ENCODE assay signal across 24 cellular contexts in genomic region chr10:36712695-36713094, GRCh38.
"Had no signal": no experiment of that assay in that cellular context is flagged by ENCODE, and none has a peak within 500 bp of the region (broad histone marks: within the 10 kb centered on the region; RNA-seq: fewer than 3 reads in every experiment).

No MANE protein-coding gene starts in this region.

- H3K4me3 ChIP-seq: breast epithelium, coronary artery had no signal

- H3K9me3 ChIP-seq: breast epithelium had no signal

- H3K4me1 ChIP-seq: breast epithelium had no signal

- H3K27me3 ChIP-seq: breast epithelium had no signal

- DNase-seq: activated CD4-positive, alpha-beta memory T cell treated with anti-CD3 and anti-CD28 coated beads, Interleukin-2, amount 10 ng/mL, durations not matched to agents 7 days and 5 days; activated CD4-positive, alpha-beta T cell treated with anti-CD3 and anti-CD28 coated beads for 36 hours; activated CD4-positive, alpha-beta T cell treated with anti-CD3 and anti-CD28 coated beads, Interleukin-2, amount 50 U/mL, for 1 hour; activated gamma-delta T cell treated with Interleukin-2 at 50 U/mL for 16 hours; activated naive CD4-positive, alpha-beta T cell treated with anti-CD3 and anti-CD28 coated beads, Interleukin-2, amount 10 ng/mL, durations not matched to agents 7 days and 5 days; activated naive CD8-positive, alpha-beta T cell treated with anti-CD3 and anti-CD28 coated beads for 36 hours; activated T-cell treated with anti-CD3 and anti-CD28 coated beads for 4 hours; activated T-cell treated with anti-CD3 and anti-CD28 coated beads, Interleukin-2, amount 50 U/mL, for 48 hours; caudate nucleus; Karpas-422; NCI-H1105 treated with DMSO at 0.1 percent for 48 hours; NCI-H146; NCI-H187 treated with DMSO at 0.1 percent for 48 hours; NCI-H2081 treated with DMSO at 0.1 percent for 48 hours; NCI-H2171; NCI-H2227 treated with DMSO at 0.1 percent for 48 hours; NCI-H526; NCI-H774; NK-92 treated with Interleukin-12 subunit alpha and Interleukin-12 subunit beta, amount 100 ng/mL, for 24 hours; SHP77 treated with DMSO at 0.1 percent for 48 hours; T-helper 1 cell had no signal

- H3K36me3 ChIP-seq: breast epithelium, WERI-Rb-1 had no signal
